8 cellular contexts compared by ENCODE assay signal in the genomic region with DNA sequence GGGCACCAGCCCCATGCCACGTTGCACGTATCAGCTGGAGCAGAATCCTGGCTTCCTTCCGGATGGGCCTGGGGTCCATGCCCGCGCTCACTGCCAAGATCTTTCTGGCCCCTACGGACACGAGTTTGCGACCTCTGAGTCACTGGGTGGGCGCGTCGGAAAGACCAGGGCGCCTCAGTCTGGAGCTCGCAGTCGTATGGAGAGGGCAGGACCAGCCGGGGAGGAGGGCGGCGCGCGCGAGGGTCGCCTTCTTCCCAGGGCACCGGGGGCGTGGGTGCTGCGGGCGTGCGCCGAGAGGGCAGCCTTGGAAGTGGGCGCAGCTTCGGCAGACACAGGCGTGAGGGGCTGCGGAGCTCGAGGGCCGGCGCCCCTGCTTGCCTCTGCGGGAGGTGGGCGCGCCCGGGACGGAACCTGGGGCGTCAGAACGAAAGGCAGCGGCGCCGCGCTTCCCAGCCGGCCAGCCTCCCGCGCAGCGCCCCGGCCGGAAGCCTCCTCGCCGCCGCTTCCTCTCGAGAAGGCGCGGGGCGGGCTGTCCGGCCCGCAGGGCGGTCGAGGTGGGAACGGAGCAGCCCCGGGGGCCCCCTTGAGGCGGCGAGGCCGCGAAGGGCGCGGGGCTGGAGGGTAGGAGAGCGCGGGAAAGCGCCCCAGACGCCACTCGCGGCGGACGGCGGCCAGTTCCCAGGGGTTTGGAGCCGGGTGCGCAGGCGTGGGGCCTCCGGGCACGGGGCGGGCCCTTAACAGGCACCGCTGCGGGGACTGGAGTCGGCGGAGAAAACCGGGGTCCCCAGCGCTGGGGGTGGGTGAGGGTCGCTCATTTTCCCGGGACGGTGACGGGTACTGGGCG. TPM values are rescaled to one million over a fixed set of nuclear protein-coding genes. Genes with fewer than 3 reads are reported as not detected.
DNase-seq lines count a peak whose midpoint lies in the region; ATAC-seq, FAIRE-seq and TF ChIP-seq lines count a peak whose summit lies in the region.

Gene ARL6IP4, plus strand, starts transcription at position 490 of the 844 bp plus-strand sequence. CDS start 459 bp downstream, outside the sequence.

- H3K27me3 Mint-ChIP-seq in central memory CD8-positive, alpha-beta T cell = no peaks in the 10 kb centered on the region

- peaks cover 2% of the 10 kb centered on the region for H3K9me1 ChIP-seq in keratinocyte (ENCODE audit: control insufficient read depth, extremely low read depth, insufficient read depth, low read length)

- H3K27ac ChIP-seq in keratinocyte (ENCODE audit: control insufficient read depth, insufficient read depth, low read length) = peak within 1 kb of the TSS; percentile 71

- H3K4me3 ChIP-seq in GM12864 (ENCODE audit: low read depth, low read length) (peak within 1 kb of the TSS; percentile 68), HAP-1 (peak within 1 kb of the TSS; percentile 90), keratinocyte (ENCODE audit: control insufficient read depth in 2 of 3, extremely low read depth in 1 of 3, insufficient read depth in 2 of 3, low read depth in 1 of 3, low read length in 3 of 3) (peak within 1 kb of the TSS; percentile 82 to 91 (median 84))

- in situ Hi-C loops in HAP-1 (cut with MboI; ENCODE audit: low sequenced_read_pairs) = no loop called here

- peak within 1 kb of the TSS; percentile 84 for H2AFZ ChIP-seq in keratinocyte (ENCODE audit: control insufficient read depth, low read length)

- H3K4me1 ChIP-seq in HAP-1 (peaks cover 17% of the 10 kb centered on the region), keratinocyte (ENCODE audit: control insufficient read depth, extremely low read depth, insufficient read depth, low read length) (peaks cover 30% of the 10 kb centered on the region)

- FAIRE-seq in keratinocyte (lab: Jason Lieb, UNC) = no peak

- peak within 1 kb of the TSS; percentile 86 for H3K9ac ChIP-seq in keratinocyte (ENCODE audit: control insufficient read depth, extremely low read depth, insufficient read depth, low read length)

- H3K27ac Mint-ChIP-seq in central memory CD8-positive, alpha-beta T cell (ENCODE audit: low read depth) = peak within 1 kb of the TSS; percentile 68

- H3K4me1 Mint-ChIP-seq in central memory CD8-positive, alpha-beta T cell = peaks cover 40% of the 10 kb centered on the region

- DNase-seq in GM12864 (ENCODE audit: low read depth) = no peak
- peak; percentile 51 to 67 for DNase-seq in HAP-1 (ENCODE audit: low spot score in 2 of 2)
- peak; percentile 47 for DNase-seq in NCI-H1105 treated with DMSO at 0.1 percent for 48 hours (lab: John Stamatoyannopoulos, UW)
- peak in 3 of 4 experiments; percentile 37 to 54 (median 37) for DNase-seq in activated CD4-positive, CD25-positive, alpha-beta regulatory T cell (lab: John Stamatoyannopoulos, UW)
- peak; percentile 46 to 53 for DNase-seq in central memory CD8-positive, alpha-beta T cell (ENCODE audit: low spot score in 2 of 2)
- no peak for DNase-seq in keratinocyte (ENCODE audit: low read depth, low spot score)
- peak; percentile 80 for DNase-seq in stimulated activated CD4-positive, alpha-beta T cell treated with anti-CD3 and anti-CD28 coated beads, Interleukin-15, amount 100 ng/mL, for 24 hours
- no peak for DNase-seq in putamen (ENCODE audit: low spot score)

- H3K4me2 ChIP-seq in keratinocyte (ENCODE audit: control insufficient read depth, extremely low read depth, insufficient read depth, low read depth, low read length) = peak within 1 kb of the TSS; percentile 85

- TF ChIP-seq CTCF in GM12864 (IDR thresholded peaks at IDR 0.05; ENCODE audit: low read depth, low read length, missing control alignments) = no peak
- no peak for TF ChIP-seq CTCF in keratinocyte (optimal IDR thresholded peaks at IDR 0.05 in 1 of 3, IDR thresholded peaks at IDR 0.05 in 1 of 3, conservative IDR thresholded peaks at IDR 0.05 in 1 of 3; ENCODE audit: extremely low read depth in 1 of 3, insufficient read depth in 2 of 3, low read length in 3 of 3)

- H3K9me3 Mint-ChIP-seq in central memory CD8-positive, alpha-beta T cell = no peaks in the 10 kb centered on the region

- peak; percentile 76 for ATAC-seq in central memory CD8-positive, alpha-beta T cell (replicated peaks; ENCODE audit: extremely low read depth, poor library complexity, severe bottlenecking)

- H3K9me3 ChIP-seq in HAP-1 (no peaks in the 10 kb centered on the region), keratinocyte (ENCODE audit: control insufficient read depth, low read depth, low read length) (no peaks in the 10 kb centered on the region)

- peaks cover 46% of the 10 kb centered on the region for H3K79me2 ChIP-seq in keratinocyte (ENCODE audit: control insufficient read depth, insufficient read depth, low read length)

- H3K36me3 Mint-ChIP-seq in central memory CD8-positive, alpha-beta T cell (ENCODE audit: insufficient read depth) = peaks cover 10% of the 10 kb centered on the region

- dilution Hi-C loops in keratinocyte (cut with MboI; ENCODE audit: extremely low pct_ligation_motif_present, low sequenced_read_pairs) = no loop called here

- H3K27me3 ChIP-seq in HAP-1 (ENCODE audit: low read depth) (no peaks in the 10 kb centered on the region), keratinocyte (ENCODE audit: control insufficient read depth, extremely low read depth, insufficient read depth, low read length) (no peaks in the 10 kb centered on the region)

- peak within 1 kb of the TSS; percentile 84 for H3K4me3 Mint-ChIP-seq in central memory CD8-positive, alpha-beta T cell

- H4K20me1 ChIP-seq in keratinocyte (ENCODE audit: control insufficient read depth, extremely low read depth, insufficient read depth, low read length) = no peaks in the 10 kb centered on the region

- peaks cover 31% of the 10 kb centered on the region for H3K36me3 ChIP-seq in HAP-1 (replicated peaks)
- peaks cover 11 to 26% of the 10 kb centered on the region in 2 experiments for H3K36me3 ChIP-seq in keratinocyte (ENCODE audit: control insufficient read depth in 2 of 2, extremely low read depth in 1 of 2, insufficient read depth in 2 of 2, low read length in 2 of 2)

RNA-seq across cellular contexts. Expression of gene ARL6IP4, which starts in this region (rescaled TPM):
- 117 to 163 TPM (median 144 TPM) in 3 replicates for polyA plus RNA-seq in keratinocyte
- 46.7 TPM for polyA plus RNA-seq in keratinocyte (2011; ENCODE audit: low read depth)
- polyA plus RNA-seq in keratinocyte (2011; cell fraction: cytosol; rRNA removed) = 92.4 and 202 TPM in 2 replicates
- 81.8 and 85.1 TPM in 2 replicates for polyA plus RNA-seq in keratinocyte (2011; cell fraction: nucleus; rRNA removed)
- 89.9 and 183 TPM in 2 replicates for polyA plus RNA-seq in keratinocyte (2012; ENCODE audit: low replicate concordance)
- polyA minus RNA-seq in keratinocyte = 29.0 to 41.2 TPM (median 30.1 TPM) in 3 replicates
- 90.4 TPM for polyA minus RNA-seq in keratinocyte (2011; cell fraction: cytosol; rRNA and poly(A)+ RNA removed)
- 9.0 and 9.5 TPM in 2 replicates for polyA minus RNA-seq in keratinocyte (2011; cell fraction: nucleus; rRNA and poly(A)+ RNA removed)

Comparison
In these comparisons a context has a peak if more than half of its experiments do, and no peak if none do; other contexts are left out.
1. DNase-seq: peak in HAP-1 (2 of 2), NCI-H1105 treated with DMSO at 0.1 percent for 48 hours (single experiment), activated CD4-positive, CD25-positive, alpha-beta regulatory T cell (3 of 4), central memory CD8-positive, alpha-beta T cell (2 of 2) and stimulated activated CD4-positive, alpha-beta T cell treated with anti-CD3 and anti-CD28 coated beads, Interleukin-15, amount 100 ng/mL, for 24 hours (single experiment); none in GM12864 (single experiment), keratinocyte (single experiment) and putamen (single experiment).
2. Peak in every context shown above with its lines, with median percentiles within 50 percentile points of each other: H3K4me3 ChIP-seq.